ENCODE assay signal across 9 cellular contexts in the genomic region with DNA sequence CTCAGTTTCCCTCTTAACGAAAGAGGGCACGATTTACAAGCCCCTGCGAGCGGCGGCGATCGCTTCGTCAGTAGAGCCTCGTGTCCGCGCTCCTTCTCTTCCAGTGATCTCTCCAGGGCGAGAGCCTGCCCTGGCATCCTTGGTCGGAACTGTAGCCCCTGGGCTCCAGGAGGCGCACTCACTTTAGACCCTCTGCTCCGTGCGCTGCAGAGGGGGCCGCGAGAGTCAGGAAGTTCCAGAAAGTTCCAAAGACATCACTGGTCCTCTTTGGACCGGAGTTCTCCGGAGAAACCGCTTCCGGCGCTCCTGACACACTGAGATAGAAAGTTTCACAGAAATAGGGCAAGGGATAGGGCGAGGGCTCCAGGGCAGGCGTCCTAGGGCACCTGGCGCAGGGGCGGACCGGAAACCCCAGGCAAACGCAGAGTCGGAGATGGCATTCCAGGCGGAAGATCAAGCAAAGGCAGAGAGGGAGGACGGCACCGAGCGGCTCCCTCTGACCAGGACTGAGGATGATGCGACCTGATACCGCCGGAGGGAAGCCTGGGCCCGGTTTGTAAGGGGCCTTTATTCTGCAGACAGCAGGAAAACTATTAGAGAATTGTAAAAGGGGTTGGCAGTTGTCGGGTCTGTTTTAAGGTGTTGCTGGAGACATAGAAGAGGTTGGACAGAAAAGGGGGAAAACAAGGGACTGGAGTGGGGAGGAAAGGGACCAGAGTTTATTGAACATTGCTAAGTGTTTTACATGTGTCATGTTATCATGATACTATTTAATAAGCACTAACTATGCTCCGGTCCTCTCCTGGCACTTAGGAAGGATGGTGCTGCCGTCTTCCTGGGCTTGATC. TPM values are rescaled to one million over a fixed set of nuclear protein-coding genes. Genes with fewer than 3 reads are reported as not detected.
DNase-seq lines count a peak whose midpoint lies in the region; ATAC-seq and TF ChIP-seq lines count a peak whose summit lies in the region.
"Had no signal": no experiment of that assay in that cellular context is flagged by ENCODE, and none has a peak within 500 bp of the region (broad histone marks: within the 10 kb centered on the region; RNA-seq: fewer than 3 reads in every experiment).

No MANE protein-coding gene starts in this region.

- no peaks in the 10 kb centered on the region for H3K79me1 ChIP-seq in trophoblast cell (ENCODE audit: low read length)

- H3K27me3 ChIP-seq in CD4-positive, alpha-beta T cell (ENCODE audit: control insufficient read depth, insufficient read depth, low read length): peaks cover 62% of the 10 kb centered on the region
- peaks cover 43% of the 10 kb centered on the region for H3K27me3 ChIP-seq in trophoblast cell (ENCODE audit: insufficient read depth, low read length)

- no peak overlapping the region for H2AK5ac ChIP-seq in trophoblast cell (ENCODE audit: low read length)

- no peak overlapping the region for H3K18ac ChIP-seq in trophoblast cell (ENCODE audit: low read length)

- no peak for ATAC-seq in CD4-positive, alpha-beta T cell (ENCODE audit: poor library complexity)
- ATAC-seq in T-cell (replicated peaks in 1 of 4) (no peak), HG03095 (IDR thresholded peaks at IDR 0.05; ENCODE audit: unreplicated experiment) (no peak), GM21390 (IDR thresholded peaks at IDR 0.05; ENCODE audit: unreplicated experiment) (no peak)

- peaks cover 7 to 12% of the 10 kb centered on the region in 2 experiments for H3K4me1 ChIP-seq in trophoblast cell (ENCODE audit: control insufficient read depth in 1 of 2, insufficient read depth in 2 of 2, low read length in 2 of 2)

- no peak overlapping the region for H3K27ac ChIP-seq in CD4-positive, alpha-beta T cell (ENCODE audit: low read depth, low read length)
- no peak overlapping the region for H3K27ac ChIP-seq in trophoblast cell (ENCODE audit: low read depth, low read length)

- DNase-seq in CD4-positive, alpha-beta T cell: no peak
- DNase-seq in T-cell (no peak), head of caudate nucleus (peak in 32 of 42 donors; percentile 14 to 73 (median 40)), trophoblast cell (no peak), DMS79 (lab: John Stamatoyannopoulos, UW) (no peak), NCI-H748 treated with DMSO at 0.1 percent for 48 hours (lab: John Stamatoyannopoulos, UW) (no peak)
- DNase-seq: kidney glomerular epithelial cell had no signal

- peaks cover 13% of the 10 kb centered on the region for H3K4me1 Mint-ChIP-seq in CD4-positive, alpha-beta T cell (ENCODE audit: low read depth)
- H3K4me1 Mint-ChIP-seq in T-cell: peaks cover 5 to 10% (median 7%) of the 10 kb centered on the region in 3 donors

- peaks cover 62% of the 10 kb centered on the region for H3K27me3 Mint-ChIP-seq in CD4-positive, alpha-beta T cell
- peaks cover 27 to 51% of the 10 kb centered on the region in 2 donors for H3K27me3 Mint-ChIP-seq in T-cell

- no peaks in the 10 kb centered on the region for H3K9me3 Mint-ChIP-seq in CD4-positive, alpha-beta T cell
- H3K9me3 Mint-ChIP-seq in T-cell: no peaks in the 10 kb centered on the region

- no peak overlapping the region for H2BK12ac ChIP-seq in trophoblast cell (ENCODE audit: low read length)

- H2BK120ac ChIP-seq in trophoblast cell (ENCODE audit: insufficient read depth, low read length, poor library complexity): no peak overlapping the region

- no peak overlapping the region for H2BK5ac ChIP-seq in trophoblast cell (ENCODE audit: low read depth, low read length, poor library complexity)

- H4K91ac ChIP-seq in trophoblast cell (ENCODE audit: low read depth, low read length): no peak overlapping the region

- H3K4me3 ChIP-seq in trophoblast cell (ENCODE audit: low read depth, low read length): no peak overlapping the region

- no peak overlapping the region for H3K4ac ChIP-seq in trophoblast cell (ENCODE audit: low read depth, low read length)

- H3K4me2 ChIP-seq in trophoblast cell (ENCODE audit: low read length): peak overlapping the region; percentile 77

- H3K9me3 ChIP-seq in CD4-positive, alpha-beta T cell (ENCODE audit: control insufficient read depth, low read length): no peaks in the 10 kb centered on the region
- peaks cover 11% of the 10 kb centered on the region for H3K9me3 ChIP-seq in trophoblast cell (ENCODE audit: insufficient read depth, low read depth, low read length)

- CTCF ChIA-PET in CD4-positive, alpha-beta T cell (lab: Charles Lee): no interaction called here
- CTCF ChIA-PET in T-cell (lab: Charles Lee): no interaction called here

- H3K9ac ChIP-seq in trophoblast cell (ENCODE audit: low read length): no peak overlapping the region

- no peak overlapping the region for H2AFZ ChIP-seq in trophoblast cell (ENCODE audit: insufficient read depth, low read length, poor library complexity)

- no peak overlapping the region for H3K27ac Mint-ChIP-seq in CD4-positive, alpha-beta T cell
- H3K27ac Mint-ChIP-seq in T-cell: peak overlapping the region; percentile 13 to 19

- POLR2A ChIA-PET in CD4-positive, alpha-beta T cell (lab: Charles Lee): interaction anchor here (1.4 kb wide), 1 partner anchor 32 kb away, joined by 7 read pairs; no protein-coding TSS in a partner anchor
- POLR2A ChIA-PET in T-cell (lab: Charles Lee): interaction anchor here in 1 of 2 donors (0.6 kb wide), 1 partner anchor 165 kb away, joined by 3 read pairs; no protein-coding TSS in a partner anchor

- no peak overlapping the region for H4K8ac ChIP-seq in trophoblast cell (ENCODE audit: low read depth, low read length)

- no peak overlapping the region for H3K14ac ChIP-seq in trophoblast cell (ENCODE audit: low read length)

- H3K36me3 ChIP-seq in trophoblast cell (ENCODE audit: control insufficient read depth in 1 of 2, insufficient read depth in 2 of 2, low read length in 2 of 2): no peaks in the 10 kb centered on the region

- no CpG with 5 or more reads among the region's 41 CpGs for WGBS in trophoblast cell (ENCODE audit: extremely low coverage, insufficient coverage, insufficient read length)

- TF ChIP-seq CTCF in CD4-positive, alpha-beta T cell (IDR thresholded peaks at IDR 0.05): no peak

- H3K79me2 ChIP-seq in trophoblast cell (ENCODE audit: control insufficient read depth, insufficient read depth, low read length, poor library complexity): no peaks in the 10 kb centered on the region

- intact Hi-C loops in CD4-positive, alpha-beta T cell (cut with DNase I, micrococcal nuclease): no loop called here
- intact Hi-C loops in head of caudate nucleus (cut with DNase I): loop anchor here (5.0 kb wide), 1 partner anchor 106 kb away; a partner anchor contains a TSS

- H3K4me3 Mint-ChIP-seq in CD4-positive, alpha-beta T cell: peak overlapping the region; percentile 76
- H3K4me3 Mint-ChIP-seq in T-cell: peak overlapping the region; percentile 23 to 63 (median 53)

- H4K12ac ChIP-seq in trophoblast cell (ENCODE audit: low read depth, low read length): no peak overlapping the region

- H3K23ac ChIP-seq in trophoblast cell (ENCODE audit: low read length): no peak overlapping the region

- no peaks in the 10 kb centered on the region for H3K36me3 Mint-ChIP-seq in CD4-positive, alpha-beta T cell (ENCODE audit: low read depth)
- no peaks in the 10 kb centered on the region for H3K36me3 Mint-ChIP-seq in T-cell

RNA-seq across cellular contexts. Expression of a gene that starts 1.3 kb away (rescaled TPM):
- total RNA-seq in CD4-positive, alpha-beta T cell: under 1 TPM; 0.19 to 0.61 TPM
- total RNA-seq in T-cell: 1 to 10 TPM in 2 of 5 donors, under 1 TPM in 3; 0.33 to 1.3 (median 0.93) TPM
- polyA plus RNA-seq in trophoblast cell (2013): 0.04 TPM in 1 of 2 replicates, not detected in the other

Comparison
In these comparisons a context has a peak if more than half of its experiments do, and no peak if none do; other contexts are left out.
1. DNase-seq: peak in head of caudate nucleus (32 of 42); none in CD4-positive, alpha-beta T cell (0 of 10), T-cell (0 of 34), trophoblast cell (0 of 2), DMS79 (single experiment) and NCI-H748 treated with DMSO at 0.1 percent for 48 hours (single experiment).